ENCODE assay signal across 12 cellular contexts in the genomic region with DNA sequence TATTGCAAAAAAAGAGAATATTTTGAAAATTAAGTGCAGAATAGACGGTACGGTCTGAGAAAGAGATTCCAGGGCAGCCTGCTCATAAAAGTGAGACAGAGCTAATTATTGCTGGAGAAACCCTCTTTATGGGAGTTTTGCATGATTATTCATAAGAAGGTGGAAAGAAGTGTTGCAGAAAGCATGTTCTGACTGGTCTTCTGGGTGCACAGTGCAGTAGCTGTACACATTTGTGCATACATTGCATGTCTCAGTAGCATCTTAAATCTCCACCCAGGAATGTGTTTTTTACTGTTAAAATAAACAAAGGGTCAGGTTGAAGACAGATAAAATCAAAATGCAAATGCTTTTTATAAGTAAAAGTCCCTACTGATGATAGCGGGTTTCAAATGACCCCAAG.
DNase-seq lines count a peak whose midpoint lies in the region; ATAC-seq and TF ChIP-seq lines count a peak whose summit lies in the region.
"Had no signal": no experiment of that assay in that cellular context is flagged by ENCODE, and none has a peak within 500 bp of the region (broad histone marks: within the 10 kb centered on the region; RNA-seq: fewer than 3 reads in every experiment).

No MANE protein-coding gene starts in this region.

- DNase-seq in GM12865 (ENCODE audit: low read depth) = peak; percentile 79
- no peak for DNase-seq in activated naive CD4-positive, alpha-beta T cell treated with anti-CD3 and anti-CD28 coated beads, Interleukin-2, amount 10 ng/mL, durations not matched to agents 7 days and 5 days
- no peak for DNase-seq in cerebellar cortex (ENCODE audit: low spot score)
- DNase-seq in T-helper 9 cell = no peak
- DNase-seq in germinal center (ENCODE audit: low spot score) = no peak
- DNase-seq in NCI-H1436 (lab: John Stamatoyannopoulos, UW) = no peak
- DNase-seq: kidney had no signal

- peaks cover 1% of the 10 kb centered on the region for H3K36me3 Mint-ChIP-seq in activated naive CD4-positive, alpha-beta T cell treated with anti-CD3 and anti-CD28 coated beads, Interleukin-2, amount 10 ng/mL, durations not matched to agents 7 days and 5 days
- H3K36me3 Mint-ChIP-seq: naive thymus-derived CD4-positive, alpha-beta T cell had no signal

- peaks cover 18% of the 10 kb centered on the region for H3K4me1 Mint-ChIP-seq in activated naive CD4-positive, alpha-beta T cell treated with anti-CD3 and anti-CD28 coated beads, Interleukin-2, amount 10 ng/mL, durations not matched to agents 7 days and 5 days

- CTCF ChIA-PET in activated naive CD4-positive, alpha-beta T cell treated with anti-CD3 and anti-CD28 coated beads, Interleukin-2, amount 10 ng/mL, durations not matched to agents 7 days and 5 days (lab: Charles Lee) = no interaction called here

- peak overlapping the region; percentile 11 for H3K27ac Mint-ChIP-seq in activated naive CD4-positive, alpha-beta T cell treated with anti-CD3 and anti-CD28 coated beads, Interleukin-2, amount 10 ng/mL, durations not matched to agents 7 days and 5 days

- H3K27me3 Mint-ChIP-seq in activated naive CD4-positive, alpha-beta T cell treated with anti-CD3 and anti-CD28 coated beads, Interleukin-2, amount 10 ng/mL, durations not matched to agents 7 days and 5 days = peaks cover 5% of the 10 kb centered on the region

- TF ChIP-seq CTCF in GM12865 (IDR thresholded peaks at IDR 0.05; ENCODE audit: insufficient read depth, low read depth, low read length, missing control alignments) = no peak

- H3K4me3 Mint-ChIP-seq in activated naive CD4-positive, alpha-beta T cell treated with anti-CD3 and anti-CD28 coated beads, Interleukin-2, amount 10 ng/mL, durations not matched to agents 7 days and 5 days = peak overlapping the region; percentile 3

- H3K4me3 ChIP-seq in GM12865 (ENCODE audit: low read depth, low read length) = peak overlapping the region; percentile 53; the same call in 1 of the 2 replicates
- H3K4me3 ChIP-seq: SK-N-MC, skin epidermis had no signal

- ATAC-seq in GM19035 (IDR thresholded peaks at IDR 0.05; ENCODE audit: unreplicated experiment) (peak; percentile 57), HG03095 (IDR thresholded peaks at IDR 0.05; ENCODE audit: unreplicated experiment) (peak; percentile 95)

- H3K9me3 Mint-ChIP-seq in activated naive CD4-positive, alpha-beta T cell treated with anti-CD3 and anti-CD28 coated beads, Interleukin-2, amount 10 ng/mL, durations not matched to agents 7 days and 5 days = no peaks in the 10 kb centered on the region
